1 cellular context compared by ENCODE assay signal in genomic region chr12:52119398-52120254, GRCh38.
TF ChIP-seq lines count a peak whose summit lies in the region.

No MANE protein-coding gene starts in this region.

TF ChIP-seq in HepG2, 621 proteins besides CTCF, POLR2A, EP300 and RAD21 (continued from another document and continues in another):
- TF ChIP-seq ZBTB40 (IDR thresholded peaks at IDR 0.05), result no peak
- 0 out of 2 replicates have a peak, but pooled peaks have one; percentile 40 for TF ChIP-seq ZBTB40 (CRISPR knock-in tag; IDR thresholded peaks at IDR 0.05)
- TF ChIP-seq ZBTB25 (CRISPR knock-in tag; IDR thresholded peaks at IDR 0.05), result 0 out of 2 replicates have a peak, but pooled peaks have one; percentile 13
- TF ChIP-seq ZNF784 (CRISPR knock-in tag; IDR thresholded peaks at IDR 0.05; ENCODE audit: borderline replicate concordance), result 0 out of 2 replicates have a peak, but pooled peaks have one; percentile 51
- no peak for TF ChIP-seq ZNF660 (CRISPR knock-in tag; IDR thresholded peaks at IDR 0.05; ENCODE audit: borderline replicate concordance, low read depth)
- TF ChIP-seq SALL1 (CRISPR knock-in tag; IDR thresholded peaks at IDR 0.05), result peak; percentile 65
- no peak for TF ChIP-seq ZNF704 (CRISPR knock-in tag; IDR thresholded peaks at IDR 0.05; ENCODE audit: borderline replicate concordance)
- peak; percentile 34; the same call in 1 of the 2 replicates for TF ChIP-seq ZNF460 (CRISPR knock-in tag; IDR thresholded peaks at IDR 0.05; ENCODE audit: borderline replicate concordance)
- no peak for TF ChIP-seq ZNF674 (CRISPR knock-in tag; IDR thresholded peaks at IDR 0.05; ENCODE audit: low read depth)
- no peak for TF ChIP-seq ZNF576 (CRISPR knock-in tag; IDR thresholded peaks at IDR 0.05)
- TF ChIP-seq ZNF589 (CRISPR knock-in tag; conservative IDR thresholded peaks at IDR 0.05), result no peak; the same call in 1 of the 2 replicates
- peak; percentile 51; the same call in 1 of the 2 replicates for TF ChIP-seq GFI1 (CRISPR knock-in tag; IDR thresholded peaks at IDR 0.05; ENCODE audit: borderline replicate concordance)
- TF ChIP-seq ZMYM3 (CRISPR knock-in tag; IDR thresholded peaks at IDR 0.05), result 0 out of 2 replicates have a peak, but pooled peaks have one; percentile 5
- TF ChIP-seq ZNF280B (CRISPR knock-in tag; IDR thresholded peaks at IDR 0.05; ENCODE audit: borderline replicate concordance), result 0 out of 2 replicates have a peak, but pooled peaks have one; percentile 43
- TF ChIP-seq GMEB1 (CRISPR knock-in tag; IDR thresholded peaks at IDR 0.05; ENCODE audit: borderline replicate concordance), result 0 out of 2 replicates have a peak, but pooled peaks have one; percentile 28
- TF ChIP-seq FOXP4 (CRISPR knock-in tag; IDR thresholded peaks at IDR 0.05), result peak; percentile 86
- no peak; the same call in 1 of the 2 replicates for TF ChIP-seq ELF1 (CRISPR knock-in tag; IDR thresholded peaks at IDR 0.05)
- TF ChIP-seq ZNF180 (CRISPR knock-in tag; IDR thresholded peaks at IDR 0.05; ENCODE audit: borderline replicate concordance, low read depth), result no peak
- peak; percentile 39; the same call in 1 of the 2 replicates for TF ChIP-seq HINFP (CRISPR knock-in tag; IDR thresholded peaks at IDR 0.05; ENCODE audit: low read depth)
- no peak for TF ChIP-seq ZNF234 (CRISPR knock-in tag; conservative IDR thresholded peaks at IDR 0.05)
- peak; percentile 78; the same call in 1 of the 2 replicates for TF ChIP-seq KLF12 (CRISPR knock-in tag; IDR thresholded peaks at IDR 0.05; ENCODE audit: borderline replicate concordance)
- no peak for TF ChIP-seq KLF11 (CRISPR knock-in tag; IDR thresholded peaks at IDR 0.05)
- TF ChIP-seq SNAPC2 (CRISPR knock-in tag; IDR thresholded peaks at IDR 0.05), result peak; percentile 77; the same call in 1 of the 2 replicates
- no peak for TF ChIP-seq AKNA (CRISPR knock-in tag; IDR thresholded peaks at IDR 0.05; ENCODE audit: borderline replicate concordance)
- TF ChIP-seq HDAC2 (CRISPR knock-in tag; IDR thresholded peaks at IDR 0.05), result peak; percentile 59
- 0 out of 2 replicates have a peak, but pooled peaks have one; percentile 25 for TF ChIP-seq BCL6 (CRISPR knock-in tag; IDR thresholded peaks at IDR 0.05)
